Comparison of ENCODE assay signal across 6 cellular contexts in genomic region chr14:61072442-61072841, GRCh38.
DNase-seq lines count a peak whose midpoint lies in the region; ATAC-seq, FAIRE-seq and TF ChIP-seq lines count a peak whose summit lies in the region.
"Not testable (repeated sequence)": the region's sequence is repeated elsewhere in the genome, so short reads cannot be mapped to it uniquely, and the experiment has no call there.

No MANE protein-coding gene starts in this region.

- H3K27ac Mint-ChIP-seq in nephron progenitor cell, result peak overlapping the region; percentile 33
- peak overlapping the region; percentile 5 for H3K27ac Mint-ChIP-seq in osteocyte (ENCODE audit: unreplicated experiment)

- H3K4me1 Mint-ChIP-seq in nephron progenitor cell, result peaks cover 15% of the 10 kb centered on the region
- not testable (repeated sequence) for H3K4me1 Mint-ChIP-seq in osteocyte (ENCODE audit: unreplicated experiment)

- not testable (repeated sequence) for H3K27me3 Mint-ChIP-seq in nephron progenitor cell (ENCODE audit: low read depth, poor library complexity); osteocyte (ENCODE audit: unreplicated experiment)

- peaks cover 17% of the 10 kb centered on the region for H3K9me3 Mint-ChIP-seq in nephron progenitor cell
- peaks cover 13% of the 10 kb centered on the region for H3K9me3 Mint-ChIP-seq in osteocyte (ENCODE audit: unreplicated experiment)

- in situ Hi-C loops in SK-MEL-5 (cut with HindIII; ENCODE audit: low pct_unique_long_range_greater_than_20kb, low sequenced_read_pairs), result not testable (repeated sequence)

- ATAC-seq in SK-N-SH treated with all-trans-retinoic acid at 6 μM for 48 hours, result not testable (repeated sequence)

- peak; percentile 92 for FAIRE-seq in HTR-8/SVneo (lab: Jason Lieb, UNC)

- not testable (repeated sequence) for H3K4me3 ChIP-seq in fibroblast of villous mesenchyme (ENCODE audit: low read depth, low read length)

- DNase-seq in HTR-8/SVneo (ENCODE audit: insufficient read length, low spot score); nephron progenitor cell; osteocyte (ENCODE audit: extremely low spot score, unreplicated experiment): not testable (repeated sequence)
- DNase-seq in SK-MEL-5 (ENCODE audit: low read depth, low spot score) (peak; percentile 68), fibroblast of villous mesenchyme (ENCODE audit: low read depth) (peak; percentile 8)

- TF ChIP-seq CTCF in fibroblast of villous mesenchyme (IDR thresholded peaks at IDR 0.05; ENCODE audit: insufficient read depth, low read depth, low read length); nephron progenitor cell (IDR thresholded peaks at IDR 0.05); osteocyte (IDR thresholded peaks at IDR 0.05): not testable (repeated sequence)

- H3K4me3 Mint-ChIP-seq in nephron progenitor cell; osteocyte (ENCODE audit: unreplicated experiment): not testable (repeated sequence)

- H3K36me3 Mint-ChIP-seq in nephron progenitor cell (ENCODE audit: low read depth), result peaks cover 53% of the 10 kb centered on the region
- peaks cover 35% of the 10 kb centered on the region for H3K36me3 Mint-ChIP-seq in osteocyte (ENCODE audit: unreplicated experiment)

TF ChIP-seq in SK-N-SH treated with all-trans-retinoic acid at 6 μM for 48 hours, 23 proteins besides CTCF, POLR2A, EP300 and RAD21:
- TF ChIP-seq ISL1 (CRISPR knock-in tag; IDR thresholded peaks at IDR 0.05) (0 out of 2 replicates have a peak, but pooled peaks have one; percentile 11), ZNF8 (CRISPR knock-in tag; IDR thresholded peaks at IDR 0.05) (peak; percentile 7; the same call in 1 of the 2 replicates), TCF4 (CRISPR knock-in tag; IDR thresholded peaks at IDR 0.05; ENCODE audit: borderline replicate concordance) (peak; percentile 45; the same call in 1 of the 2 replicates)
